In the genomic region with DNA sequence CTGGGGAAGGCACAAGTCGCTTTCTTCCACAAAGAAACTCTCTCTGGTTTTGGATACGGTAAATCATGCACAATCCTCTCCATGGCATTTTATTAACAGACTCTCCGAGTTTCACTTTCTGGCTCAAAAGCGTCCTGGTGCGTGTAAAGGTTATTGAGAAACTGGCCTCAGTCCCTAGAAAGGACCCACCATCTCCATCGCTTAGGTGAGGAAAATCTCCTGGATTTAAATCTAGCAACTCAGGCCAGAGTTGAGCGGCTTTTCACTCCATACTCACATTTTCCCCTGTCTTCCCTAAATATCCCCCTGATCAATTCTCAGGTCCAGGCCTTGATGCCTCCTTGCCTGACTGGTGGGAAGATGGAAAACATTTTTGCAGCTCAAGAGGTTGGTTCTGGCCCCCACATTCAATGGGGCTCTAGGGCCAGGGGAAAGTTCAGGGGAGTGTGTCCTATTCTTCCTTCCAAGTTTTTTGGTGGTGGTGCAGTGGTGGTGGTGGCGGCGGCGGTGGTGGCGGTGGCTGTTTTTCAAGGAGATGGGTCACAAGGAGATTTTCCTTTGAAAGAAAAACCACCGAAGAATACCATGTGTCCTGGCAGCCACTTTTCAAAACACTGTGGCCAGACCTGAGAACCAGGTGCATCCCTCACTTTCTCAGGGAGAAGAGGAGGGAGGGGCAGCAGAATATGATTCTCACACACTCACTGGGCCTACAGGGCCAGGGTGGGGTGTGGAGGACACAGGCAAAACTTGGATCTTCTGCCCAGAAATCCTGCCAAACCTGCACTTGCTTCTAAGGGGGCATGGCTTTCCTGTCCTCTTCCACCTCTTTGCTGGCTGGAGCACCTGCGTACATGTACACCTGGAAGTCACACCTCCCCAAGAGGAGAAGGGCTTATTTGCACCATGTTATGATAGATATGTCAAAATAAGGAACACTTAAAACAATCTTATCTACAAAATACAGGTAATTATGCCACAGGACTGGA, we compare ENCODE assay signal across 8 cellular contexts. TPM values are rescaled to one million over a fixed set of nuclear protein-coding genes. Genes with fewer than 3 reads are reported as not detected.
DNase-seq lines count a peak whose midpoint lies in the region; TF ChIP-seq lines count a peak whose summit lies in the region.

No MANE protein-coding gene starts in this region.

- peak overlapping the region; percentile 99 for H3K27ac Mint-ChIP-seq in HFFc6

- no peaks in the 10 kb centered on the region for H3K9me3 Mint-ChIP-seq in HFFc6

- H4K8ac ChIP-seq in mesendoderm (ENCODE audit: low read depth, low read length): no peak overlapping the region

- TF ChIP-seq CTCF in AG10803 (conservative IDR thresholded peaks at IDR 0.05; ENCODE audit: low read length) (no peak), HFFc6 (IDR thresholded peaks at IDR 0.05) (no peak)

- no peak overlapping the region for H4K5ac ChIP-seq in mesendoderm (ENCODE audit: low read length)

- no peak overlapping the region for H2BK5ac ChIP-seq in mesendoderm (ENCODE audit: low read length)

- peak overlapping the region; percentile 89 for H3K4me3 Mint-ChIP-seq in HFFc6

- peak overlapping the region; percentile 58 for H3K4me2 ChIP-seq in mesendoderm (ENCODE audit: low read length)

- H3K36me3 Mint-ChIP-seq in HFFc6 (ENCODE audit: low read depth): no peaks in the 10 kb centered on the region; the same call in 1 of the 2 replicates

- H3K4ac ChIP-seq in mesendoderm (ENCODE audit: low read depth, low read length): no peak overlapping the region

- peak overlapping the region; percentile 68 for H3K56ac ChIP-seq in mesendoderm (ENCODE audit: low read length)

- no peak overlapping the region for H2AK5ac ChIP-seq in mesendoderm (ENCODE audit: low read length)

- H3K23ac ChIP-seq in mesendoderm (ENCODE audit: low read length): no peak overlapping the region

- no peak overlapping the region for H2BK120ac ChIP-seq in mesendoderm (ENCODE audit: low read depth, low read length)

- peaks cover 1% of the 10 kb centered on the region for H3K4me1 ChIP-seq in mesendoderm (ENCODE audit: control insufficient read depth, low read depth, low read length)

- no peak overlapping the region for H2BK15ac ChIP-seq in mesendoderm (replicated peaks; ENCODE audit: low read depth)

- H3K4me3 ChIP-seq in AG10803 (ENCODE audit: low read length): peak overlapping the region; percentile 63
- no peak overlapping the region for H3K4me3 ChIP-seq in mesendoderm (ENCODE audit: low read length)

- no peaks in the 10 kb centered on the region for H3K36me3 ChIP-seq in mesendoderm (ENCODE audit: control insufficient read depth, insufficient read depth, low read length)

- DNase-seq in AG10803 (ENCODE audit: low read depth) (no peak), HFFc6 (no peak), mesendoderm (no peak), cerebellar cortex (ENCODE audit: low spot score) (no peak), NCI-H526 (lab: John Stamatoyannopoulos, UW) (no peak), HT-29 (ENCODE audit: low spot score) (no peak), GDM1 (lab: John Stamatoyannopoulos, UW) (no peak)

- peaks cover 16% of the 10 kb centered on the region for H3K79me1 ChIP-seq in mesendoderm (ENCODE audit: low read length)

- peak overlapping the region; percentile 89 for H3K27ac ChIP-seq in angular gyrus (ENCODE audit: low read depth, low read length)
- H3K27ac ChIP-seq in mesendoderm (ENCODE audit: low read depth, low read length): peak overlapping the region; percentile 25

- H3K18ac ChIP-seq in mesendoderm (ENCODE audit: low read length): peak overlapping the region; percentile 41

- H3K4me1 Mint-ChIP-seq in HFFc6 (ENCODE audit: low read depth): peaks cover 58% of the 10 kb centered on the region

- H3K9ac ChIP-seq in mesendoderm (ENCODE audit: low read length): peak overlapping the region; percentile 63

- peaks cover 17% of the 10 kb centered on the region for H3K79me2 ChIP-seq in mesendoderm (ENCODE audit: control insufficient read depth, insufficient read depth, low read length)

- H3K27me3 ChIP-seq in mesendoderm (ENCODE audit: insufficient read depth, low read length, poor library complexity): no peaks in the 10 kb centered on the region

- no CpG with 5 or more reads among the region's 13 CpGs for WGBS in mesendoderm (ENCODE audit: extremely low coverage, insufficient coverage, low lambda C conversion rate)

- H3K27me3 Mint-ChIP-seq in HFFc6 (ENCODE audit: insufficient read depth): peaks cover 8% of the 10 kb centered on the region

RNA-seq across cellular contexts. Expression of gene PNMA1, which starts 46.7 kb away (rescaled TPM):
- 10 to 100 TPM; 51.1 to 60.9 (median 53.2) TPM for total RNA-seq in HFFc6 (2021; fragmentation: NEBNext Ultra II Directional; extraction: Animal tissue kit (Norgen Biotek cat#: 25700))
- 34.5 TPM for polyA plus RNA-seq in mesendoderm (2013, experiment 1 of 2)
- 34.4 TPM for polyA plus RNA-seq in mesendoderm (2013, experiment 2 of 2)
- total RNA-seq in HT-29 (2014; rRNA removed; shearing (Covaris generic)): 6.3 and 7.5 TPM in 2 replicates
